33 cellular contexts compared by ENCODE assay signal in the genomic region with DNA sequence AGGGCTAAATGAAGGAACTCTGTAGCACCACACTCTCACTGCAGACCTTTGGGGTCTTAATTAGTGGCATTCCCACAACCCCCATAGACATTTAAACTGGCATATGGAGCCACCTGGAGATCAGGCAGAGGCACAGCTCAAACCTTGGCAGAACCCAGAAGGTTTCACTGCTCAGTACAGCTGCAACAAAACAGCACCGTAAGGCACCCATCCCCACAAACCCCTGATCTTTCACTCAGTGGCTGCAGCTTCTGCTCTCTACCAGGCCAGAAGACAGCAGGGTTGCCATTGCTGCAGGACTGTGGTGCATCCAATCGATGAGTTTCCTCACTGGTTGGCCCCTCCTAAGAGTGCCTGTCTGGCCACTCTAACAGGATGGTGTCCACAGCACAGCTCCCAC.
"Had no signal": no experiment of that assay in that cellular context is flagged by ENCODE, and none has a peak within 500 bp of the region (broad histone marks: within the 10 kb centered on the region; RNA-seq: fewer than 3 reads in every experiment).

No MANE protein-coding gene starts in this region.

- H3K9me3 ChIP-seq: adrenal gland, ascending aorta, colonic mucosa, esophagus squamous epithelium had no signal

- H3K27ac ChIP-seq: adrenal gland, ascending aorta, breast epithelium, cardiac muscle cell, colonic mucosa, epithelial cell of prostate, esophagus squamous epithelium, gastroesophageal sphincter, VCaP had no signal

- H3K4me3 ChIP-seq: adrenal gland, ascending aorta, breast epithelium, cardiac muscle cell, colonic mucosa, esophagus squamous epithelium, gastroesophageal sphincter had no signal

- DNase-seq: activated CD4-positive, alpha-beta memory T cell treated with anti-CD3 and anti-CD28 coated beads, Interleukin-2, amount 10 ng/mL, durations not matched to agents 7 days and 5 days; activated CD4-positive, alpha-beta T cell treated with anti-CD3 and anti-CD28 coated beads for 1 hour; activated CD4-positive, alpha-beta T cell treated with anti-CD3 and anti-CD28 coated beads for 4 hours; activated CD4-positive, alpha-beta T cell treated with anti-CD3 and anti-CD28 coated beads, Interleukin-2, amount 10 ng/mL, durations not matched to agents 7 days and 5 days; activated CD4-positive, alpha-beta T cell treated with anti-CD3 and anti-CD28 coated beads, Interleukin-2, amount 50 U/mL, for 4 hours; activated CD8-positive, alpha-beta memory T cell treated with anti-CD3 and anti-CD28 coated beads, Interleukin-2, amount 50 U/mL, for 48 hours; activated gamma-delta T cell; activated naive CD4-positive, alpha-beta T cell; activated naive CD4-positive, alpha-beta T cell treated with anti-CD3 and anti-CD28 coated beads, Interleukin-2, amount 10 ng/mL, durations not matched to agents 7 days and 5 days; activated T-cell treated with anti-CD3 and anti-CD28 coated beads for 4 hours; activated T-cell treated with anti-CD3 and anti-CD28 coated beads, Interleukin-2, amount 50 U/mL, for 24 hours; activated T-cell treated with anti-CD3 and anti-CD28 coated beads, Interleukin-2, amount 50 U/mL, for 72 hours; adrenal gland; amygdala; central memory CD4-positive, alpha-beta T cell; cerebellar nuclear complex; colonic mucosa; effector CD8-positive, alpha-beta T cell; esophagus squamous epithelium; foreskin melanocyte; T-helper 1 cell; T-helper 17 cell; T1000 had no signal

- H3K36me3 Mint-ChIP-seq: activated naive CD4-positive, alpha-beta T cell treated with anti-CD3 and anti-CD28 coated beads, Interleukin-2, amount 10 ng/mL, durations not matched to agents 7 days and 5 days; brain had no signal

- H3K36me3 ChIP-seq: adrenal gland, ascending aorta, breast epithelium, cardiac muscle cell, colonic mucosa, esophagus squamous epithelium, gastroesophageal sphincter had no signal

- ATAC-seq: activated naive CD4-positive, alpha-beta T cell treated with anti-CD3 and anti-CD28 coated beads, Interleukin-2, amount 50 U/mL, for 72 hours; activated T-cell treated with anti-CD3 and anti-CD28 coated beads, Interleukin-2, amount 50 U/mL, for 72 hours; gastroesophageal sphincter; T-helper 17 cell; WTC11 had no signal

- H3K27ac Mint-ChIP-seq: activated CD4-positive, alpha-beta memory T cell treated with anti-CD3 and anti-CD28 coated beads, Interleukin-2, amount 10 ng/mL, durations not matched to agents 7 days and 5 days; activated CD4-positive, alpha-beta T cell treated with anti-CD3 and anti-CD28 coated beads, Interleukin-2, amount 10 ng/mL, durations not matched to agents 7 days and 5 days; activated naive CD4-positive, alpha-beta T cell treated with anti-CD3 and anti-CD28 coated beads, Interleukin-2, amount 10 ng/mL, durations not matched to agents 7 days and 5 days; activated naive CD4-positive, alpha-beta T cell treated with anti-CD3 and anti-CD28 coated beads, Interleukin-2, amount 50 U/mL, for 72 hours; activated T-cell treated with anti-CD3 and anti-CD28 coated beads, Interleukin-2, amount 50 U/mL, for 24 hours; activated T-cell treated with anti-CD3 and anti-CD28 coated beads, Interleukin-2, amount 50 U/mL, for 72 hours; brain; T-helper 17 cell; T-helper 2 cell treated with Interferon-gamma antibody and Interleukin-4, amounts not matched to agents 5 μg/mL and 100 μg/mL, for 36 hours; WTC11 had no signal

- H3K4me3 Mint-ChIP-seq: activated CD4-positive, alpha-beta memory T cell treated with anti-CD3 and anti-CD28 coated beads, Interleukin-2, amount 10 ng/mL, durations not matched to agents 7 days and 5 days; activated CD4-positive, alpha-beta T cell treated with anti-CD3 and anti-CD28 coated beads, Interleukin-2, amount 10 ng/mL, durations not matched to agents 7 days and 5 days; activated naive CD4-positive, alpha-beta T cell treated with anti-CD3 and anti-CD28 coated beads, Interleukin-2, amount 10 ng/mL, durations not matched to agents 7 days and 5 days; activated T-cell treated with anti-CD3 and anti-CD28 coated beads, Interleukin-2, amount 50 U/mL, for 24 hours; activated T-cell treated with anti-CD3 and anti-CD28 coated beads, Interleukin-2, amount 50 U/mL, for 72 hours; brain; T-helper 17 cell; T-helper 2 cell treated with Interferon-gamma antibody and Interleukin-4, amounts not matched to agents 5 μg/mL and 100 μg/mL, for 36 hours; WTC11 had no signal

- H3K27me3 ChIP-seq: adrenal gland, ascending aorta, breast epithelium, cardiac muscle cell, colonic mucosa, esophagus squamous epithelium, gastroesophageal sphincter had no signal

- H3K4me1 ChIP-seq: adrenal gland, ascending aorta, breast epithelium, colonic mucosa, esophagus squamous epithelium, gastroesophageal sphincter had no signal

- H3K4me1 Mint-ChIP-seq: activated CD4-positive, alpha-beta memory T cell treated with anti-CD3 and anti-CD28 coated beads, Interleukin-2, amount 10 ng/mL, durations not matched to agents 7 days and 5 days; activated naive CD4-positive, alpha-beta T cell treated with anti-CD3 and anti-CD28 coated beads, Interleukin-2, amount 10 ng/mL, durations not matched to agents 7 days and 5 days; brain; T-helper 17 cell; WTC11 had no signal

- H3K27me3 Mint-ChIP-seq: activated CD4-positive, alpha-beta memory T cell treated with anti-CD3 and anti-CD28 coated beads, Interleukin-2, amount 10 ng/mL, durations not matched to agents 7 days and 5 days; activated CD4-positive, alpha-beta T cell treated with anti-CD3 and anti-CD28 coated beads, Interleukin-2, amount 10 ng/mL, durations not matched to agents 7 days and 5 days; activated naive CD4-positive, alpha-beta T cell treated with anti-CD3 and anti-CD28 coated beads, Interleukin-2, amount 10 ng/mL, durations not matched to agents 7 days and 5 days; activated T-cell treated with anti-CD3 and anti-CD28 coated beads, Interleukin-2, amount 50 U/mL, for 24 hours; brain; T-helper 17 cell had no signal
